In genomic region chr15:80179025-80179759, GRCh38 we compare ENCODE assay signal across 11 cellular contexts. TPM values are rescaled to one million over a fixed set of nuclear protein-coding genes. Genes with fewer than 3 reads are reported as not detected.
DNase-seq lines count a peak whose midpoint lies in the region; ATAC-seq, FAIRE-seq and TF ChIP-seq lines count a peak whose summit lies in the region.
"Had no signal": no experiment of that assay in that cellular context is flagged by ENCODE, and none has a peak within 500 bp of the region (broad histone marks: within the 10 kb centered on the region; RNA-seq: fewer than 3 reads in every experiment).

No MANE protein-coding gene starts in this region.

- CTCF ChIA-PET in PC-9 (lab: Charles Lee): interaction anchor here (0.6 kb wide), 1 partner anchor 18 kb away, joined by 5 read pairs; no protein-coding TSS in a partner anchor
- CTCF ChIA-PET in HepG2 (lab: Yijun Ruan, JAX; ENCODE audit: low intra/inter-chr PET ratio, low total read pairs): no interaction called here

- FAIRE-seq in HepG2 (lab: Jason Lieb, UNC): no peak

- H3K36me3 ChIP-seq in PC-9 (ENCODE audit: low read depth) (peaks cover 23% of the 10 kb centered on the region), HepG2 (replicated peaks in 1 of 2; ENCODE audit: control insufficient read depth in 1 of 2, insufficient read depth in 2 of 2, low read length in 2 of 2) (peaks cover 23 to 84% of the 10 kb centered on the region in 2 experiments)

- DNase-seq in EL (peak; percentile 88), PC-9 (peak; percentile 46 to 94), renal cortical epithelial cell (ENCODE audit: low read depth) (peak; percentile 97), HepG2 (ENCODE audit: low spot score) (no peak), GM13976 (ENCODE audit: low spot score) (no peak), NCI-H82 (lab: John Stamatoyannopoulos, UW) (no peak)
- DNase-seq: activated CD8-positive, alpha-beta memory T cell treated with anti-CD3 and anti-CD28 coated beads, Interleukin-2, amount 50 U/mL, for 4 hours; effector CD8-positive, alpha-beta T cell; NCI-H1694 treated with DMSO at 0.1 percent for 48 hours had no signal

- no peaks in the 10 kb centered on the region for H3K9me2 ChIP-seq in PC-9 (ENCODE audit: insufficient read depth)

- intact Hi-C loops in PC-9 (cut with micrococcal nuclease; ENCODE audit: unreplicated experiment) (loop anchor here (10.0 kb wide), 1 partner anchor 584 kb away; no protein-coding TSS in a partner anchor), HepG2 (cut with micrococcal nuclease; ENCODE audit: unreplicated experiment) (no loop called here)

- no peaks in the 10 kb centered on the region for H3K27me3 ChIP-seq in PC-9 (ENCODE audit: insufficient read depth, low read depth)
- no peaks in the 10 kb centered on the region; a peak in 1 of 5 replicates for H3K27me3 ChIP-seq in HepG2 (ENCODE audit: control insufficient read depth in 1 of 2, insufficient read depth in 2 of 2, low read length in 2 of 2)

- no peaks in the 10 kb centered on the region for H4K20me1 ChIP-seq in PC-9 (ENCODE audit: insufficient read depth)
- H4K20me1 ChIP-seq in HepG2 (ENCODE audit: insufficient read depth, low read length): no peaks in the 10 kb centered on the region

- no peak for TF ChIP-seq EP300 in HepG2 (IDR thresholded peaks at IDR 0.05; ENCODE audit: low read depth in 2 of 2, low read length in 2 of 2)
- no peak for TF ChIP-seq EP300 in HepG2 (CRISPR knock-in tag; IDR thresholded peaks at IDR 0.05; ENCODE audit: borderline replicate concordance)

- ATAC-seq in esophagus mucosa (peak; percentile 85), GM21367 (IDR thresholded peaks at IDR 0.05; ENCODE audit: unreplicated experiment) (no peak), HepG2 (no peak)

- H3K4me2 ChIP-seq in PC-9 (peak overlapping the region; percentile 29), HepG2 (ENCODE audit: low read depth, low read length) (no peak overlapping the region)

- H3K27ac ChIP-seq in PC-9 (peak overlapping the region; percentile 58), HepG2 (ENCODE audit: extremely low read length, insufficient read depth, low read length) (no peak overlapping the region)

- H3K9ac ChIP-seq in HepG2 (ENCODE audit: insufficient read depth, low read depth, low read length): no peak overlapping the region

- no peak for TF ChIP-seq RAD21 in HepG2 (CRISPR knock-in tag; IDR thresholded peaks at IDR 0.05)

- peaks cover 18% of the 10 kb centered on the region for H3F3A ChIP-seq in PC-9 (ENCODE audit: insufficient read depth, low read depth)

- WGBS in HepG2 (ENCODE audit: low lambda C conversion rate): 96% methylated on average over 17 of the region's 17 CpGs

- H3K9me3 ChIP-seq in PC-9 (ENCODE audit: insufficient read depth, low read depth): no peaks in the 10 kb centered on the region
- H3K9me3 ChIP-seq in HepG2 (ENCODE audit: low read length): no peaks in the 10 kb centered on the region

- BruUV-seq in PC-9 (replicated peaks; lab: Mats Ljungman, UMichigan) (no TSS peak), HepG2 (replicated peaks; lab: Mats Ljungman, UMichigan) (no TSS peak)

- H2AFZ ChIP-seq in PC-9 (no peak overlapping the region), HepG2 (ENCODE audit: low read length) (no peak overlapping the region)

- H3K4me3 ChIP-seq in PC-9 (no peak overlapping the region), HepG2 (replicated peaks in 1 of 3; ENCODE audit: insufficient read depth in 1 of 3, low read depth in 2 of 3, low read length in 3 of 3) (no peak overlapping the region)

- POLR2A ChIA-PET in PC-9 (lab: Charles Lee; ENCODE audit: unreplicated experiment): no interaction called here
- POLR2A ChIA-PET in HepG2 (lab: Yijun Ruan, JAX): interaction anchor here (1.7 kb wide), 1 partner anchor 13 kb away, joined by 4 read pairs; no protein-coding TSS in a partner anchor

- TF ChIP-seq CTCF in PC-9 (conservative IDR thresholded peaks at IDR 0.05) (no peak), HepG2 (CRISPR knock-in tag; IDR thresholded peaks at IDR 0.05) (no peak), GM13976 (IDR thresholded peaks at IDR 0.05; ENCODE audit: borderline replicate concordance, control extremely low read depth, extremely low read depth, insufficient read depth, missing control alignments) (no peak)

- peaks cover 20% of the 10 kb centered on the region for H3K4me1 ChIP-seq in PC-9 (replicated peaks; ENCODE audit: insufficient read depth)
- no peaks in the 10 kb centered on the region for H3K4me1 ChIP-seq in HepG2 (ENCODE audit: insufficient read depth, low read length)

- in situ Hi-C loops in HepG2 (cut with HindIII; ENCODE audit: extremely low pct_ligation_motif_present, low pct_unique_long_range_greater_than_20kb): no loop called here
- in situ Hi-C loops in GM13976 (cut with MboI; ENCODE audit: low sequenced_read_pairs, unreplicated experiment): no loop called here

- H3K79me2 ChIP-seq in PC-9 (ENCODE audit: low read depth): no peaks in the 10 kb centered on the region
- H3K79me2 ChIP-seq in HepG2 (ENCODE audit: insufficient read depth, low read length): no peaks in the 10 kb centered on the region

- no peak for TF ChIP-seq POLR2A in HepG2 (IDR thresholded peaks at IDR 0.05; ENCODE audit: insufficient read depth in 1 of 2, low read depth in 2 of 2, low read length in 2 of 2)

TF ChIP-seq in HepG2, 621 proteins besides CTCF, POLR2A, EP300 and RAD21:
- TF ChIP-seq ZNF605 (CRISPR knock-in tag; IDR thresholded peaks at IDR 0.05) (no peak), CBX1 (IDR thresholded peaks at IDR 0.05; ENCODE audit: low read depth) (no peak), PRDM15 (CRISPR knock-in tag; IDR thresholded peaks at IDR 0.05) (no peak), PAX8 (CRISPR knock-in tag; IDR thresholded peaks at IDR 0.05; ENCODE audit: borderline replicate concordance) (no peak), ASH2L (IDR thresholded peaks at IDR 0.05; ENCODE audit: insufficient read length, low read depth, low read length) (no peak), ATF1 (CRISPR knock-in tag; IDR thresholded peaks at IDR 0.05) (no peak), ARNTL (CRISPR knock-in tag; IDR thresholded peaks at IDR 0.05) (no peak), ATM (IDR thresholded peaks at IDR 0.05; ENCODE audit: borderline replicate concordance) (no peak), ZBTB20 (CRISPR knock-in tag; IDR thresholded peaks at IDR 0.05; ENCODE audit: borderline replicate concordance, low read depth) (no peak)

RNA-seq across cellular contexts. Expression of gene FAH, which starts 26.4 kb away (rescaled TPM):
- 53.9 and 75.5 TPM in 2 replicates for total RNA-seq in PC-9 (2021)
- total RNA-seq in esophagus mucosa: 14.6 TPM
- total RNA-seq in renal cortical epithelial cell: 21.4 and 44.9 TPM in 2 replicates
- 75.0 and 94.1 TPM in 2 replicates for total RNA-seq in HepG2 (2016; rRNA removed; fragmentation: Illumina TruSeq; extraction: Trizol)
- 27.3 and 29.8 TPM in 2 replicates for total RNA-seq in HepG2 (2016; cell fraction: cytosol; rRNA removed; fragmentation: Illumina TruSeq; extraction: Trizol; ENCODE audit: low read depth)
- total RNA-seq in HepG2 (2016; cell fraction: insoluble cytoplasmic fraction; rRNA removed; fragmentation: Illumina TruSeq; extraction: Trizol): 73.4 and 102 TPM in 2 replicates
- total RNA-seq in HepG2 (2016; cell fraction: membrane; rRNA removed; fragmentation: Illumina TruSeq; extraction: Trizol): 34.1 and 35.6 TPM in 2 replicates
- total RNA-seq in HepG2 (2016; cell fraction: nucleus; rRNA removed; fragmentation: Illumina TruSeq; extraction: Trizol): 43.8 and 46.1 TPM in 2 replicates
- 36.6 and 52.3 TPM in 2 replicates for polyA plus RNA-seq in HepG2 (2011; rRNA removed)
- 38.0 and 43.2 TPM in 2 replicates for polyA plus RNA-seq in HepG2 (2011; cell fraction: cytosol; rRNA removed)
- polyA plus RNA-seq in HepG2 (2011; cell fraction: nucleus; rRNA removed): 56.1 and 84.1 TPM in 2 replicates
- polyA plus RNA-seq in HepG2 (2012): 47.4 and 51.9 TPM in 2 replicates
- 29.3 and 29.7 TPM in 2 replicates for polyA plus RNA-seq in HepG2 (2016; cell fraction: cytosol; fragmentation: Illumina TruSeq; extraction: Trizol; ENCODE audit: low read depth)
- polyA plus RNA-seq in HepG2 (2016; cell fraction: insoluble cytoplasmic fraction; fragmentation: Illumina TruSeq; extraction: Trizol; ENCODE audit: low read depth): 90.8 and 98.1 TPM in 2 replicates
- 27.0 and 31.7 TPM in 2 replicates for polyA plus RNA-seq in HepG2 (2016; cell fraction: membrane; fragmentation: Illumina TruSeq; extraction: Trizol; ENCODE audit: low read depth)
- 51.2 and 62.5 TPM in 2 replicates for polyA plus RNA-seq in HepG2 (2016; cell fraction: nucleus; fragmentation: Illumina TruSeq; extraction: Trizol; ENCODE audit: insufficient read depth, low read depth)
- 32.6 and 139 TPM in 2 replicates for polyA minus RNA-seq in HepG2 (2011; rRNA and poly(A)+ RNA removed; ENCODE audit: low replicate concordance)
- 38.0 and 39.1 TPM in 2 replicates for polyA minus RNA-seq in HepG2 (2011; cell fraction: cytosol; rRNA and poly(A)+ RNA removed)
- 33.9 and 43.5 TPM in 2 replicates for polyA minus RNA-seq in HepG2 (2011; cell fraction: nucleus; rRNA and poly(A)+ RNA removed)

Comparison
In these comparisons a context has a peak if more than half of its experiments do, and no peak if none do; other contexts are left out.
1. DNase-seq: peak in EL (single experiment), PC-9 (2 of 2) and renal cortical epithelial cell (single experiment); none in HepG2 (single experiment), GM13976 (single experiment) and NCI-H82 (single experiment).